ENCODE assay signal across 24 cellular contexts in the genomic region with DNA sequence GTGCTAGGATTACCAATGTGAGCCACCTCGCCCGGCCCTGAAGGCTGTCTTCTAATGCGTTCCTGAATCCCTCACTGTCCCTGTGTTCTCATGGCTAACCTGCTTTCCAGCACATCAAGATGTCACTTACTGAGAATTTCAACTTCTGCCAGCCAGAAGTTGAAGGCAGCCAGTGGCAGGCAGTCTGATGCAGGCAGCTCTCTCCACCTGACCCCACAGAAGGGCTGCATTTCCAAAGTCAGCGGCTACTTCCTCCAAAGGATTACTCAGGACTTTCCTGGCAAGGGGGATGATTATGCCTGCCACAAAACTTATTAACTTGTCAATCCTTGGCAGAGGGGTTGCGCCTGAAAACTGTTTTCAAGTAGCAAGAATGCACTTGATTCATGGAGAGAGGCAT.
A peak's percentile ranks its signal among the peaks of the same experiment; 100 is the strongest.
DNase-seq lines count a peak whose midpoint lies in the region; TF ChIP-seq lines count a peak whose summit lies in the region.
"Had no signal": no experiment of that assay in that cellular context is flagged by ENCODE, and none has a peak within 500 bp of the region (broad histone marks: within the 10 kb centered on the region; RNA-seq: fewer than 3 reads in every experiment).

No MANE protein-coding gene starts in this region.

- H3K9ac ChIP-seq in MM.1S (ENCODE audit: low read length), result no peak overlapping the region

- H3K4me3 ChIP-seq in WERI-Rb-1 (ENCODE audit: low read depth, low read length) (no peak overlapping the region), ovary (no peak overlapping the region), MM.1S (ENCODE audit: low read length) (no peak overlapping the region)
- H3K4me3 ChIP-seq: K562, PC-9 had no signal

- no peak overlapping the region for H2AFZ ChIP-seq in MM.1S (ENCODE audit: low read length)
- H2AFZ ChIP-seq: PC-9 had no signal

- no peaks in the 10 kb centered on the region for H3K9me3 ChIP-seq in WERI-Rb-1 (ENCODE audit: severe bottlenecking)
- no peaks in the 10 kb centered on the region for H3K9me3 ChIP-seq in ovary
- no peaks in the 10 kb centered on the region for H3K9me3 ChIP-seq in MM.1S (replicated peaks; ENCODE audit: insufficient read depth, low read length)

- intact Hi-C loops in ovary (cut with DNase I), result no loop called here

- H3K4me2 ChIP-seq in MM.1S (ENCODE audit: low read depth, low read length), result no peak overlapping the region
- H3K4me2 ChIP-seq: PC-9 had no signal

- TF ChIP-seq CTCF in WERI-Rb-1 (IDR thresholded peaks at IDR 0.05; ENCODE audit: low read depth, low read length) (no peak), ovary (IDR thresholded peaks at IDR 0.05) (no peak), MM.1S (IDR thresholded peaks at IDR 0.05; ENCODE audit: low read length) (no peak)

- H3K27me3 ChIP-seq in WERI-Rb-1 (ENCODE audit: insufficient read depth, low read depth, severe bottlenecking), result no peaks in the 10 kb centered on the region
- H3K27me3 ChIP-seq in ovary, result no peaks in the 10 kb centered on the region
- H3K27me3 ChIP-seq in MM.1S (replicated peaks; ENCODE audit: insufficient read depth, low read length), result no peaks in the 10 kb centered on the region

- 54 to 68% (median 66%) methylated on average over 5 of the region's 5 CpGs for WGBS in ovary, 3 donors

- H4K20me1 ChIP-seq in MM.1S (ENCODE audit: insufficient read depth, low read length), result no peaks in the 10 kb centered on the region

- TF ChIP-seq POLR2A in ovary (IDR thresholded peaks at IDR 0.05), result no peak

- H3F3A ChIP-seq in MM.1S (ENCODE audit: insufficient read depth, low read length), result no peaks in the 10 kb centered on the region

- H3K9me2 ChIP-seq in MM.1S (replicated peaks; ENCODE audit: insufficient read depth, low read length), result no peaks in the 10 kb centered on the region

- H3K27ac ChIP-seq in WERI-Rb-1 (no peak overlapping the region), ovary (no peak overlapping the region), MM.1S (ENCODE audit: low read length) (no peak overlapping the region)
- H3K27ac ChIP-seq: PC-9 had no signal

- H3K36me3 ChIP-seq in WERI-Rb-1 (no peaks in the 10 kb centered on the region), ovary (no peaks in the 10 kb centered on the region), MM.1S (replicated peaks; ENCODE audit: insufficient read depth, low read length) (no peaks in the 10 kb centered on the region)

- no peaks in the 10 kb centered on the region for H3K79me2 ChIP-seq in MM.1S (ENCODE audit: low read length)

- TF ChIP-seq EP300 in ovary (IDR thresholded peaks at IDR 0.05), result no peak

- peak; percentile 82 for DNase-seq in A172 (ENCODE audit: low spot score)
- peak; percentile 47 for DNase-seq in WERI-Rb-1
- DNase-seq in left kidney (ENCODE audit: low read depth, low spot score), result peak; percentile 24
- peak; percentile 10 for DNase-seq in putamen (ENCODE audit: low spot score)
- DNase-seq in ovary, result no peak
- DNase-seq in NOMO-1 treated with dmso at 0.1 percent for 144 hours (lab: John Stamatoyannopoulos, UW; ENCODE audit: unreplicated experiment), result no peak
- no peak for DNase-seq in mesenteric fat pad (ENCODE audit: low spot score)
- no peak for DNase-seq in MM.1S
- DNase-seq: activated CD4-positive, alpha-beta T cell treated with anti-CD3 and anti-CD28 coated beads, Interleukin-2, amount 50 U/mL, for 4 hours; activated CD8-positive, alpha-beta memory T cell treated with anti-CD3 and anti-CD28 coated beads, Interleukin-2, amount 10 ng/mL, durations not matched to agents 7 days and 5 days; activated naive CD8-positive, alpha-beta T cell treated with anti-CD3 and anti-CD28 coated beads, Interleukin-2, amount 50 U/mL, for 24 hours; activated T-cell treated with anti-CD3 and anti-CD28 coated beads, Interleukin-2, amount 50 U/mL, for 48 hours; CD4-positive, alpha-beta T cell; endodermal cell; GOT3; NCI-H1105; NCI-H1930; NCI-H526 treated with DMSO at 0.1 percent for 48 hours; PC-9; stimulated activated CD4-positive, alpha-beta T cell treated with anti-CD3 and anti-CD28 coated beads, Interleukin-15, amount 100 ng/mL, for 24 hours; stimulated activated CD4-positive, alpha-beta T cell treated with anti-CD3 and anti-CD28 coated beads, Interleukin-4, amount 100 ng/mL, for 4 hours; T-helper 17 cell; trophoblast cell had no signal

- no peaks in the 10 kb centered on the region for H3K4me1 ChIP-seq in ovary (ENCODE audit: insufficient read depth)
- no peaks in the 10 kb centered on the region for H3K4me1 ChIP-seq in MM.1S (ENCODE audit: low read length)

Comparison
In these comparisons a context has a peak if more than half of its experiments do, and no peak if none do; other contexts are left out.
1. DNase-seq: peak in A172 (single experiment), WERI-Rb-1 (single experiment), left kidney (single experiment) and putamen (single experiment); none in ovary (0 of 5), NOMO-1 treated with dmso at 0.1 percent for 144 hours (single experiment), mesenteric fat pad (single experiment) and MM.1S (single experiment).